In genomic region chr10:4033341-4033896, GRCh38 we compare ENCODE assay signal across 10 cellular contexts.
DNase-seq lines count a peak whose midpoint lies in the region; ATAC-seq and TF ChIP-seq lines count a peak whose summit lies in the region.
"Had no signal": no experiment of that assay in that cellular context is flagged by ENCODE, and none has a peak within 500 bp of the region (broad histone marks: within the 10 kb centered on the region; RNA-seq: fewer than 3 reads in every experiment).

No MANE protein-coding gene starts in this region.

- TF ChIP-seq CTCF in MCF 10A (IDR thresholded peaks at IDR 0.05; ENCODE audit: unreplicated experiment), result no peak
- TF ChIP-seq CTCF in PC-9 (conservative IDR thresholded peaks at IDR 0.05), result no peak

- no peaks in the 10 kb centered on the region for H3K27me3 ChIP-seq in PC-9 (ENCODE audit: insufficient read depth, low read depth)
- H3K27me3 ChIP-seq: heart left ventricle had no signal

- no peaks in the 10 kb centered on the region for H3K9me3 Mint-ChIP-seq in activated T-cell treated with anti-CD3 and anti-CD28 coated beads, Interleukin-2, amount 50 U/mL, for 72 hours
- H3K9me3 Mint-ChIP-seq in MCF 10A (ENCODE audit: unreplicated experiment), result no peaks in the 10 kb centered on the region

- H3K27ac ChIP-seq in PC-9, result no peak overlapping the region
- H3K27ac ChIP-seq in substantia nigra (ENCODE audit: low read depth, low read length, poor library complexity, severe bottlenecking), result no peak overlapping the region
- H3K27ac ChIP-seq: psoas muscle had no signal

- H2AFZ ChIP-seq in PC-9, result no peak overlapping the region

- no peak overlapping the region for H3K4me2 ChIP-seq in PC-9

- H3K4me3 ChIP-seq in PC-9, result no peak overlapping the region
- H3K4me3 ChIP-seq: heart left ventricle, psoas muscle had no signal

- no peaks in the 10 kb centered on the region for H3K36me3 ChIP-seq in PC-9 (ENCODE audit: low read depth)
- H3K36me3 ChIP-seq: heart left ventricle had no signal

- H3K4me3 Mint-ChIP-seq in activated T-cell treated with anti-CD3 and anti-CD28 coated beads, Interleukin-2, amount 50 U/mL, for 72 hours, result peak overlapping the region; percentile 77 to 81
- no peak overlapping the region for H3K4me3 Mint-ChIP-seq in MCF 10A (ENCODE audit: unreplicated experiment)

- peak overlapping the region; percentile 67 for H3K27ac Mint-ChIP-seq in activated T-cell treated with anti-CD3 and anti-CD28 coated beads, Interleukin-2, amount 50 U/mL, for 72 hours
- H3K27ac Mint-ChIP-seq in MCF 10A (ENCODE audit: low read depth, unreplicated experiment), result no peak overlapping the region

- no peaks in the 10 kb centered on the region for H3K79me2 ChIP-seq in PC-9 (ENCODE audit: low read depth)

- intact Hi-C loops in MCF 10A (cut with micrococcal nuclease) (no loop called here), PC-9 (cut with micrococcal nuclease; ENCODE audit: unreplicated experiment) (no loop called here)

- CTCF ChIA-PET in MCF 10A (lab: Yijun Ruan, JAX), result no interaction called here
- CTCF ChIA-PET in PC-9 (lab: Charles Lee), result no interaction called here

- no peaks in the 10 kb centered on the region for H3K36me3 Mint-ChIP-seq in activated T-cell treated with anti-CD3 and anti-CD28 coated beads, Interleukin-2, amount 50 U/mL, for 72 hours (ENCODE audit: insufficient read depth in 2 of 2)
- no peaks in the 10 kb centered on the region for H3K36me3 Mint-ChIP-seq in MCF 10A (ENCODE audit: insufficient read depth, unreplicated experiment)

- no peaks in the 10 kb centered on the region for H3K4me1 ChIP-seq in PC-9 (replicated peaks; ENCODE audit: insufficient read depth)
- H3K4me1 ChIP-seq: psoas muscle had no signal

- ATAC-seq in GM19324 (IDR thresholded peaks at IDR 0.05; ENCODE audit: low FRiP score, unreplicated experiment) (peak; percentile 78), HG03025 (IDR thresholded peaks at IDR 0.05; ENCODE audit: low FRiP score, unreplicated experiment) (peak; percentile 91)
- peak; percentile 90 for ATAC-seq in activated T-cell treated with anti-CD3 and anti-CD28 coated beads, Interleukin-2, amount 50 U/mL, for 72 hours (replicated peaks in 1 of 2)
- ATAC-seq: heart left ventricle, psoas muscle had no signal

- H3K9me2 ChIP-seq in PC-9 (ENCODE audit: insufficient read depth), result no peaks in the 10 kb centered on the region

- H3K27me3 Mint-ChIP-seq in activated T-cell treated with anti-CD3 and anti-CD28 coated beads, Interleukin-2, amount 50 U/mL, for 72 hours (ENCODE audit: low read depth), result no peaks in the 10 kb centered on the region
- no peaks in the 10 kb centered on the region for H3K27me3 Mint-ChIP-seq in MCF 10A (ENCODE audit: insufficient read depth, unreplicated experiment)

- H3K4me1 Mint-ChIP-seq in activated T-cell treated with anti-CD3 and anti-CD28 coated beads, Interleukin-2, amount 50 U/mL, for 72 hours (ENCODE audit: low read depth), result peaks cover 38% of the 10 kb centered on the region
- no peaks in the 10 kb centered on the region for H3K4me1 Mint-ChIP-seq in MCF 10A (ENCODE audit: insufficient read depth, unreplicated experiment)

- H3F3A ChIP-seq in PC-9 (ENCODE audit: insufficient read depth, low read depth), result no peaks in the 10 kb centered on the region

- no peaks in the 10 kb centered on the region for H4K20me1 ChIP-seq in PC-9 (ENCODE audit: insufficient read depth)

- POLR2A ChIA-PET in MCF 10A (lab: Yijun Ruan, JAX) (no interaction called here), PC-9 (lab: Charles Lee; ENCODE audit: unreplicated experiment) (no interaction called here)

- H3K9me3 ChIP-seq in PC-9 (ENCODE audit: insufficient read depth, low read depth), result no peaks in the 10 kb centered on the region
- H3K9me3 ChIP-seq: heart left ventricle, psoas muscle had no signal

- BruUV-seq in MCF 10A (replicated peaks; lab: Mats Ljungman, UMichigan) (no TSS peak), PC-9 (replicated peaks; lab: Mats Ljungman, UMichigan) (no TSS peak)

- DNase-seq in EH (ENCODE audit: low read depth) (peak; percentile 15), NCI-H69 (lab: John Stamatoyannopoulos, UW) (no peak), MCF 10A (ENCODE audit: unreplicated experiment) (no peak), PC-9 (no peak), substantia nigra (lab: John Stamatoyannopoulos, UW) (no peak)
- DNase-seq in activated T-cell treated with anti-CD3 and anti-CD28 coated beads, Interleukin-2, amount 50 U/mL, for 72 hours, result peak; percentile 9 to 17
- DNase-seq: heart left ventricle, psoas muscle had no signal

Comparison
In these comparisons a context has a peak if more than half of its experiments do, and no peak if none do; other contexts are left out.
1. DNase-seq: peak in EH (single experiment) and activated T-cell treated with anti-CD3 and anti-CD28 coated beads, Interleukin-2, amount 50 U/mL, for 72 hours (2 of 2); none in NCI-H69 (single experiment), MCF 10A (single experiment), PC-9 (0 of 2) and substantia nigra (0 of 49).
2. Peak in every context shown above with its lines, with median percentiles within 50 percentile points of each other: ATAC-seq.